In the genomic region with DNA sequence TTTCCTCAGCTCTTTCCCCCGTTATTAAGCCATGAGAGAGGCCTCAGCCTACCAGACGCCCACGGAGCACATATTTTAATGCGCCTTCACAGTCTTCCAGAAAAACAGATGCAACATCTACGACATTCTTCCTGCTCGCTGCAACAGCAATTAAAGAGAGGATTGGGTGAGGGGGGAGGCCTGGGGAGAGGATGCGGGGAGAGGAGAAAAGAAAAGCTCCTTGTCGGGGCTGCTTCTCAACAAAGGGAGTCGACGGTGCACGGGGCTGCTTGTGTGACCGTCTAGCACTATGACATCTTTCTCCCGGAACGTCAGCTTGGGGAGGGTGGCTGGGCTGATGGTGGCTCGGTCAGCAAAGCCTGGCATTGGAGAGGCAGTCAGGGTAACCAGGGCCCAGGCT, we compare ENCODE assay signal across 12 cellular contexts. TPM values are rescaled to one million over a fixed set of nuclear protein-coding genes. Genes with fewer than 3 reads are reported as not detected.
DNase-seq lines count a peak whose midpoint lies in the region; ATAC-seq and TF ChIP-seq lines count a peak whose summit lies in the region.
"Had no signal": no experiment of that assay in that cellular context is flagged by ENCODE, and none has a peak within 500 bp of the region (broad histone marks: within the 10 kb centered on the region; RNA-seq: fewer than 3 reads in every experiment).

No MANE protein-coding gene starts in this region.

- H3K27me3 ChIP-seq in brain microvascular endothelial cell (replicated peaks) (no peaks in the 10 kb centered on the region), right atrium auricular region (no peaks in the 10 kb centered on the region), prostate gland (replicated peaks; ENCODE audit: insufficient read depth) (no peaks in the 10 kb centered on the region)
- H3K27me3 ChIP-seq: cardiac muscle cell had no signal

- intact Hi-C loops in prostate gland (cut with DNase I) = no loop called here

- in situ Hi-C loops in brain microvascular endothelial cell (cut with HindIII; ENCODE audit: low pct_ligation_motif_present, low sequenced_read_pairs) = no loop called here

- 34% methylated on average over 15 of the region's 15 CpGs for WGBS in prostate gland

- H3K9me3 ChIP-seq in right atrium auricular region (peaks cover 0 to 8% of the 10 kb centered on the region in 2 donors), prostate gland (no peaks in the 10 kb centered on the region)

- TF ChIP-seq CTCF in brain microvascular endothelial cell (IDR thresholded peaks at IDR 0.05; ENCODE audit: low read depth, low read length, missing control alignments) (no peak), right atrium auricular region (IDR thresholded peaks at IDR 0.05) (no peak), prostate gland (IDR thresholded peaks at IDR 0.05) (no peak)

- ATAC-seq in GM21423 (IDR thresholded peaks at IDR 0.05; ENCODE audit: unreplicated experiment) = no peak
- ATAC-seq: HCT116 had no signal

- H3K27ac ChIP-seq in brain microvascular endothelial cell = no peak overlapping the region
- peak overlapping the region; percentile 79 to 80 for H3K27ac ChIP-seq in right atrium auricular region
- H3K27ac ChIP-seq in prostate gland = peak overlapping the region; percentile 68 to 71
- H3K27ac ChIP-seq: cardiac muscle cell had no signal

- TF ChIP-seq POLR2A in prostate gland (IDR thresholded peaks at IDR 0.05) = no peak

- H3K36me3 ChIP-seq in brain microvascular endothelial cell (replicated peaks) (no peaks in the 10 kb centered on the region), right atrium auricular region (no peaks in the 10 kb centered on the region), prostate gland (no peaks in the 10 kb centered on the region)
- H3K36me3 ChIP-seq: cardiac muscle cell had no signal

- no peak overlapping the region for H3K4me3 ChIP-seq in brain microvascular endothelial cell (ENCODE audit: low read depth, low read length)
- H3K4me3 ChIP-seq in right atrium auricular region = peak overlapping the region in 1 of 2 donors; percentile 11
- H3K4me3 ChIP-seq in prostate gland = no peak overlapping the region
- H3K4me3 ChIP-seq: cardiac muscle cell had no signal

- peak; percentile 11 for DNase-seq in AG08395 (ENCODE audit: low spot score)
- peak; percentile 2 for DNase-seq in brain microvascular endothelial cell
- no peak for DNase-seq in right atrium auricular region (ENCODE audit: low spot score)
- DNase-seq in prostate gland (ENCODE audit: low spot score) = no peak
- DNase-seq in LoVo (ENCODE audit: low spot score) = no peak
- no peak for DNase-seq in DMS153 treated with DMSO at 0.1 percent for 48 hours (lab: John Stamatoyannopoulos, UW; ENCODE audit: unreplicated experiment)
- no peak for DNase-seq in NCI-H2171 (lab: John Stamatoyannopoulos, UW)
- DNase-seq: NCI-H1105, T-helper 9 cell had no signal

- H3K4me1 ChIP-seq in right atrium auricular region (peaks cover 0 to 34% of the 10 kb centered on the region in 2 donors), prostate gland (replicated peaks) (no peaks in the 10 kb centered on the region)

RNA-seq across cellular contexts. Expression of a gene that starts 37.6 kb away (rescaled TPM):
- 10 to 100 TPM; 17.9 to 22.4 TPM for total RNA-seq in right atrium auricular region
- total RNA-seq in prostate gland = 10 to 100 TPM; 23.9 to 39.9 TPM

Comparison
In these comparisons a context has a peak if more than half of its experiments do, and no peak if none do; other contexts are left out.
1. DNase-seq: peak in AG08395 (single experiment) and brain microvascular endothelial cell (single experiment); none in right atrium auricular region (single experiment), prostate gland (single experiment), LoVo (single experiment), DMS153 treated with DMSO at 0.1 percent for 48 hours (single experiment) and NCI-H2171 (single experiment).